In genomic region chr5:43105369-43106289, GRCh38 we compare ENCODE assay signal across 1 cellular context.
TF ChIP-seq lines count a peak whose summit lies in the region.

No MANE protein-coding gene starts in this region.

TF ChIP-seq in HEK293, 187 proteins besides CTCF, POLR2A, EP300 and RAD21 (continued from another document and continues in another):
- TF ChIP-seq SALL2 (tag by site-specific recombination; IDR thresholded peaks at IDR 0.05; ENCODE audit: borderline replicate concordance) (no peak), ZSCAN16 (tag by site-specific recombination; IDR thresholded peaks at IDR 0.05) (0 out of 2 replicates have a peak, but pooled peaks have one; percentile 35), ZNF324 (tag by site-specific recombination; IDR thresholded peaks at IDR 0.05) (peak; percentile 92), ZNF398 (tag by site-specific recombination; IDR thresholded peaks at IDR 0.05) (no peak), ZNF184 (tag by site-specific recombination; IDR thresholded peaks at IDR 0.05) (peak; percentile 77), ZNF175 (tag by site-specific recombination; IDR thresholded peaks at IDR 0.05) (no peak), SP7 (tag by site-specific recombination; IDR thresholded peaks at IDR 0.05) (peak; percentile 84), ZBTB10 (tag by site-specific recombination; IDR thresholded peaks at IDR 0.05) (peak; percentile 56; the same call in 1 of the 2 replicates), ZBTB44 (tag by site-specific recombination; IDR thresholded peaks at IDR 0.05) (0 out of 2 replicates have a peak, but pooled peaks have one; percentile 33), PBX3 (CRISPR knock-in tag; IDR thresholded peaks at IDR 0.05) (peak; percentile 61), PRDM10 (tag by site-specific recombination; IDR thresholded peaks at IDR 0.05) (peak; percentile 96), KLF8 (tag by site-specific recombination; IDR thresholded peaks at IDR 0.05) (peak; percentile 77), ZNF571 (tag by site-specific recombination; IDR thresholded peaks at IDR 0.05) (no peak), ZNF600 (tag by site-specific recombination; IDR thresholded peaks at IDR 0.05) (peak; percentile 87), ZNF157 (tag by site-specific recombination; IDR thresholded peaks at IDR 0.05) (0 out of 2 replicates have a peak, but pooled peaks have one; percentile 6), ZNF24 (tag by site-specific recombination; IDR thresholded peaks at IDR 0.05) (peak; percentile 92), ZNF544 (tag by site-specific recombination; IDR thresholded peaks at IDR 0.05) (no peak), ZNF449 (tag by site-specific recombination; IDR thresholded peaks at IDR 0.05) (peak; percentile 47; the same call in 1 of the 2 replicates), SCRT2 (tag by site-specific recombination; IDR thresholded peaks at IDR 0.05) (peak; percentile 99), OSR2 (tag by site-specific recombination; IDR thresholded peaks at IDR 0.05) (no peak), ZBTB26 (tag by site-specific recombination; optimal IDR thresholded peaks at IDR 0.05) (no peak), ZNF660 (tag by site-specific recombination; IDR thresholded peaks at IDR 0.05) (peak; percentile 99), ZNF138 (tag by site-specific recombination; IDR thresholded peaks at IDR 0.05; ENCODE audit: borderline replicate concordance) (no peak), ZNF580 (tag by site-specific recombination; IDR thresholded peaks at IDR 0.05) (peak; percentile 52; the same call in 1 of the 2 replicates), ZNF518A (tag by site-specific recombination; conservative IDR thresholded peaks at IDR 0.05; ENCODE audit: low read depth) (peak; percentile 57), ZSCAN30 (tag by site-specific recombination; IDR thresholded peaks at IDR 0.05) (peak; percentile 98), ZBTB7A (tag by site-specific recombination; IDR thresholded peaks at IDR 0.05; ENCODE audit: low read depth) (peak; percentile 36; the same call in 1 of the 2 replicates), ZNF692 (tag by site-specific recombination; IDR thresholded peaks at IDR 0.05) (peak; percentile 90; the same call in 1 of the 2 replicates), GLIS1 (tag by site-specific recombination; IDR thresholded peaks at IDR 0.05) (peak; percentile 31; the same call in 1 of the 2 replicates), ZNF629 (tag by site-specific recombination; IDR thresholded peaks at IDR 0.05) (peak; percentile 80), ZNF639 (tag by site-specific recombination; IDR thresholded peaks at IDR 0.05) (peak; percentile 60; the same call in 1 of the 2 replicates), KLF9 (tag by site-specific recombination; IDR thresholded peaks at IDR 0.05; ENCODE audit: low read depth) (peak; percentile 29; the same call in 1 of the 2 replicates)
